In genomic region chr6:134937426-134937825, GRCh38 we compare ENCODE assay signal across 20 cellular contexts. TPM values are rescaled to one million over a fixed set of nuclear protein-coding genes. Genes with fewer than 3 reads are reported as not detected.
DNase-seq lines count a peak whose midpoint lies in the region; ATAC-seq, FAIRE-seq and TF ChIP-seq lines count a peak whose summit lies in the region.
"Had no signal": no experiment of that assay in that cellular context is flagged by ENCODE, and none has a peak within 500 bp of the region (broad histone marks: within the 10 kb centered on the region; RNA-seq: fewer than 3 reads in every experiment).

No MANE protein-coding gene starts in this region.

- TF ChIP-seq POLR2A in A549 (IDR thresholded peaks at IDR 0.05; ENCODE audit: low read length): no peak
- no peak for TF ChIP-seq POLR2A in IMR-90 (IDR thresholded peaks at IDR 0.05; ENCODE audit: low read depth, low read length)
- no peak for TF ChIP-seq POLR2A in esophagus squamous epithelium (IDR thresholded peaks at IDR 0.05)

- H3K27me3 Mint-ChIP-seq in astrocyte (ENCODE audit: low read depth, unreplicated experiment): no peaks in the 10 kb centered on the region
- H3K27me3 Mint-ChIP-seq in activated CD8-positive, alpha-beta memory T cell treated with anti-CD3 and anti-CD28 coated beads, Interleukin-2, amount 10 ng/mL, durations not matched to agents 7 days and 5 days: no peaks in the 10 kb centered on the region
- H3K27me3 Mint-ChIP-seq: activated naive CD8-positive, alpha-beta T cell treated with anti-CD3 and anti-CD28 coated beads, Interleukin-2, amount 50 U/mL, for 24 hours; stimulated activated memory B cell treated with anti-CD40 and anti-IgM and Interleukin-4, amounts not matched to agents 10 μg/mL and 1 μg/mL and 100 μg/mL, for 72 hours had no signal

- H3K4me3 ChIP-seq in A549: no peak overlapping the region
- no peak overlapping the region for H3K4me3 ChIP-seq in IMR-90 (ENCODE audit: insufficient read depth, low read depth, low read length)
- no peak overlapping the region for H3K4me3 ChIP-seq in astrocyte (ENCODE audit: insufficient read depth, low read depth, low read length)
- H3K4me3 ChIP-seq in mesenchymal stem cell (ENCODE audit: insufficient read depth in 1 of 2, low read depth in 1 of 2, low read length in 2 of 2): no peak overlapping the region
- H3K4me3 ChIP-seq in esophagus squamous epithelium: no peak overlapping the region
- H3K4me3 ChIP-seq: MG63, SJSA1, thyroid gland had no signal

- H4K8ac ChIP-seq in IMR-90 (ENCODE audit: low read depth in 2 of 2, low read length in 2 of 2): peak overlapping the region; percentile 71 to 86
- no peak overlapping the region for H4K8ac ChIP-seq in mesenchymal stem cell (ENCODE audit: low read length)

- H3K4ac ChIP-seq in IMR-90 (ENCODE audit: low read depth, low read length): peak overlapping the region; percentile 95
- no peak overlapping the region for H3K4ac ChIP-seq in mesenchymal stem cell (ENCODE audit: low read depth in 1 of 2, low read length in 2 of 2)

- H3K9ac ChIP-seq in IMR-90 (ENCODE audit: low read depth, low read length): peak overlapping the region; percentile 60
- peak overlapping the region; percentile 63 for H3K9ac ChIP-seq in astrocyte (ENCODE audit: low read length)
- peak overlapping the region; percentile 42 for H3K9ac ChIP-seq in mesenchymal stem cell (ENCODE audit: low read length)

- H3K27ac ChIP-seq in A549 (peak overlapping the region in 1 of 2 experiments; percentile 74; a peak in 3 of 6 replicates), IMR-90 (ENCODE audit: insufficient read depth, low read length) (peak overlapping the region; percentile 89), astrocyte (ENCODE audit: low read depth, low read length) (peak overlapping the region; percentile 65), mesenchymal stem cell (ENCODE audit: low read length, poor library complexity, severe bottlenecking) (peak overlapping the region; percentile 53), esophagus squamous epithelium (no peak overlapping the region)
- H3K27ac ChIP-seq: SJSA1, thyroid gland had no signal

- H3K79me1 ChIP-seq in IMR-90 (ENCODE audit: low read depth in 1 of 2, low read length in 2 of 2): no peaks in the 10 kb centered on the region
- H3K79me1 ChIP-seq in mesenchymal stem cell (replicated peaks; ENCODE audit: low read length, poor library complexity, severe bottlenecking): no peaks in the 10 kb centered on the region

- no peak for TF ChIP-seq EP300 in A549 (IDR thresholded peaks at IDR 0.05)

- no peaks in the 10 kb centered on the region for H3K9me3 Mint-ChIP-seq in astrocyte (ENCODE audit: unreplicated experiment)
- H3K9me3 Mint-ChIP-seq in activated CD8-positive, alpha-beta memory T cell treated with anti-CD3 and anti-CD28 coated beads, Interleukin-2, amount 10 ng/mL, durations not matched to agents 7 days and 5 days (ENCODE audit: low read depth): no peaks in the 10 kb centered on the region
- H3K9me3 Mint-ChIP-seq: activated naive CD8-positive, alpha-beta T cell treated with anti-CD3 and anti-CD28 coated beads, Interleukin-2, amount 50 U/mL, for 24 hours; CD8-positive, alpha-beta T cell; stimulated activated memory B cell treated with anti-CD40 and anti-IgM and Interleukin-4, amounts not matched to agents 10 μg/mL and 1 μg/mL and 100 μg/mL, for 72 hours had no signal

- 75% methylated on average over 5 of the region's 5 CpGs for WGBS in A549 (ENCODE audit: missing lambda C conversion rate)
- WGBS in IMR-90 (ENCODE audit: extremely low coverage in 2 of 2, insufficient read length in 1 of 2), 2 experiments: no CpG with 5 or more reads among the region's 5 CpGs
- 65% methylated on average over 3 of the region's 5 CpGs for WGBS in mesenchymal stem cell
- WGBS in esophagus squamous epithelium, 2 donors: 85 to 86% methylated on average over 3 to 5 of the region's 5 CpGs

- TF ChIP-seq RAD21 in A549 (conservative IDR thresholded peaks at IDR 0.05 in 1 of 2, IDR thresholded peaks at IDR 0.05 in 1 of 2) (no peak), IMR-90 (IDR thresholded peaks at IDR 0.05; ENCODE audit: low read length) (no peak)

- H2BK15ac ChIP-seq in IMR-90 (ENCODE audit: low read depth, low read length) (peak overlapping the region; percentile 56; the same call in 2 of the 3 replicates), mesenchymal stem cell (ENCODE audit: low read depth, poor library complexity, severe bottlenecking) (no peak overlapping the region)

- H2AK5ac ChIP-seq in IMR-90 (ENCODE audit: low read depth, low read length) (peak overlapping the region; percentile 92), mesenchymal stem cell (ENCODE audit: low read length, severe bottlenecking) (peak overlapping the region; percentile 1)

- no peak for TF ChIP-seq CTCF in A549 (IDR thresholded peaks at IDR 0.05)
- no peak for TF ChIP-seq CTCF in IMR-90 (conservative IDR thresholded peaks at IDR 0.05; ENCODE audit: low read depth, low read length)
- no peak for TF ChIP-seq CTCF in astrocyte (IDR thresholded peaks at IDR 0.05; ENCODE audit: insufficient read depth, low read depth, low read length)
- no peak for TF ChIP-seq CTCF in esophagus squamous epithelium (IDR thresholded peaks at IDR 0.05)

- FAIRE-seq in A549 (lab: Jason Lieb, UNC) (no peak), astrocyte (lab: Jason Lieb, UNC) (no peak)

- peak overlapping the region; percentile 76 for H2AK9ac ChIP-seq in IMR-90 (replicated peaks; ENCODE audit: low read depth, low read length, poor library complexity)

- CTCF ChIA-PET in A549 (lab: Yijun Ruan, JAX): interaction anchor here (2.5 kb wide), 1 partner anchor 781 kb away, joined by 10 read pairs; no protein-coding TSS in a partner anchor
- CTCF ChIA-PET in IMR-90 (lab: Yijun Ruan, JAX): interaction anchor here (0.9 to 1.1 kb wide), 2 partner anchors 12 to 793 kb away, joined by 3 to 4 read pairs; no protein-coding TSS in a partner anchor
- CTCF ChIA-PET in activated CD8-positive, alpha-beta memory T cell treated with anti-CD3 and anti-CD28 coated beads, Interleukin-2, amount 10 ng/mL, durations not matched to agents 7 days and 5 days (lab: Charles Lee): no interaction called here

- H3K9me1 ChIP-seq in IMR-90 (ENCODE audit: insufficient read depth, low read length): peaks cover 11% of the 10 kb centered on the region

- peak overlapping the region; percentile 92 for H3K23ac ChIP-seq in IMR-90 (ENCODE audit: low read depth, low read length)
- no peak overlapping the region for H3K23ac ChIP-seq in mesenchymal stem cell (ENCODE audit: low read length in 2 of 2)

- DNase-seq in A549 (ENCODE audit: low read depth in 1 of 2, low spot score in 1 of 2): no peak
- DNase-seq in IMR-90: peak; percentile 22
- peak; percentile 55 for DNase-seq in astrocyte (ENCODE audit: low read depth)
- DNase-seq in mesenchymal stem cell: peak; percentile 38
- DNase-seq in NCI-H2081 (lab: John Stamatoyannopoulos, UW): no peak
- no peak for DNase-seq in activated CD8-positive, alpha-beta memory T cell treated with anti-CD3 and anti-CD28 coated beads, Interleukin-2, amount 10 ng/mL, durations not matched to agents 7 days and 5 days
- DNase-seq in NCI-H1930 (lab: John Stamatoyannopoulos, UW): no peak
- DNase-seq in esophagus squamous epithelium (lab: John Stamatoyannopoulos, UW): no peak
- DNase-seq: 8988T; activated CD4-positive, CD25-positive, alpha-beta regulatory T cell treated with anti-CD3 and anti-CD28 coated beads, Interleukin-2, amount 50 U/mL, for 72 hours; activated naive CD8-positive, alpha-beta T cell treated with anti-CD3 and anti-CD28 coated beads, Interleukin-2, amount 50 U/mL, for 24 hours; CD8-positive, alpha-beta T cell; central memory CD4-positive, alpha-beta T cell; effector memory CD4-positive, alpha-beta T cell; hippocampal formation; NCI-H1694; thyroid gland had no signal

- peak overlapping the region; percentile 89 for H4K5ac ChIP-seq in IMR-90 (ENCODE audit: low read depth, low read length)

- ATAC-seq in A549: no peak; a peak in 1 of 6 replicates
- ATAC-seq in IMR-90 (ENCODE audit: low read depth): peak; percentile 41
- no peak for ATAC-seq in activated CD8-positive, alpha-beta memory T cell treated with anti-CD3 and anti-CD28 coated beads, Interleukin-2, amount 10 ng/mL, durations not matched to agents 7 days and 5 days
- ATAC-seq: activated naive CD8-positive, alpha-beta T cell treated with anti-CD3 and anti-CD28 coated beads, Interleukin-2, amount 50 U/mL, for 24 hours; CD8-positive, alpha-beta T cell; stimulated activated memory B cell treated with anti-CD40 and anti-IgM and Interleukin-4, amounts not matched to agents 10 μg/mL and 1 μg/mL and 100 μg/mL, for 72 hours had no signal

- peak overlapping the region; percentile 94 for H4K91ac ChIP-seq in IMR-90 (ENCODE audit: insufficient read depth, low read depth, low read length)
- H4K91ac ChIP-seq in mesenchymal stem cell (ENCODE audit: low read length): no peak overlapping the region

- H3K18ac ChIP-seq in IMR-90 (ENCODE audit: low read depth, low read length) (peak overlapping the region; percentile 72), mesenchymal stem cell (ENCODE audit: low read depth in 1 of 2, low read length in 2 of 2) (no peak overlapping the region)

- no peaks in the 10 kb centered on the region for H3K36me3 Mint-ChIP-seq in astrocyte (ENCODE audit: low read depth, unreplicated experiment)
- H3K36me3 Mint-ChIP-seq in activated CD8-positive, alpha-beta memory T cell treated with anti-CD3 and anti-CD28 coated beads, Interleukin-2, amount 10 ng/mL, durations not matched to agents 7 days and 5 days: no peaks in the 10 kb centered on the region
- H3K36me3 Mint-ChIP-seq: CD8-positive, alpha-beta T cell; stimulated activated memory B cell treated with anti-CD40 and anti-IgM and Interleukin-4, amounts not matched to agents 10 μg/mL and 1 μg/mL and 100 μg/mL, for 72 hours had no signal

- H3K4me1 Mint-ChIP-seq in astrocyte (ENCODE audit: low read depth, unreplicated experiment): peaks cover 23% of the 10 kb centered on the region
- H3K4me1 Mint-ChIP-seq in activated CD8-positive, alpha-beta memory T cell treated with anti-CD3 and anti-CD28 coated beads, Interleukin-2, amount 10 ng/mL, durations not matched to agents 7 days and 5 days: peaks cover 11% of the 10 kb centered on the region

- H2BK5ac ChIP-seq in IMR-90 (ENCODE audit: low read depth, low read length, poor library complexity, severe bottlenecking) (peak overlapping the region; percentile 92), mesenchymal stem cell (ENCODE audit: low read depth, low read length, poor library complexity, severe bottlenecking) (no peak overlapping the region)

- POLR2A ChIA-PET in A549 (lab: Yijun Ruan, JAX): no interaction called here
- POLR2A ChIA-PET in IMR-90 (lab: Charles Lee; ENCODE audit: unreplicated experiment): no interaction called here

- peak overlapping the region; percentile 96 for H3K27ac Mint-ChIP-seq in astrocyte (ENCODE audit: unreplicated experiment)
- H3K27ac Mint-ChIP-seq in activated CD8-positive, alpha-beta memory T cell treated with anti-CD3 and anti-CD28 coated beads, Interleukin-2, amount 10 ng/mL, durations not matched to agents 7 days and 5 days: no peak overlapping the region
- H3K27ac Mint-ChIP-seq: activated naive CD8-positive, alpha-beta T cell treated with anti-CD3 and anti-CD28 coated beads, Interleukin-2, amount 50 U/mL, for 24 hours; CD8-positive, alpha-beta T cell; stimulated activated memory B cell treated with anti-CD40 and anti-IgM and Interleukin-4, amounts not matched to agents 10 μg/mL and 1 μg/mL and 100 μg/mL, for 72 hours had no signal

- H3K36me3 ChIP-seq in IMR-90 (ENCODE audit: control insufficient read depth, insufficient read depth, low read length) (no peaks in the 10 kb centered on the region), astrocyte (ENCODE audit: insufficient read depth, low read length) (no peaks in the 10 kb centered on the region), mesenchymal stem cell (ENCODE audit: control insufficient read depth in 1 of 2, insufficient read depth in 2 of 2, low read depth in 1 of 2, low read length in 2 of 2) (no peaks in the 10 kb centered on the region), esophagus squamous epithelium (no peaks in the 10 kb centered on the region)
- H3K36me3 ChIP-seq: MG63, SJSA1, thyroid gland had no signal

- H3K27me3 ChIP-seq in IMR-90 (ENCODE audit: control insufficient read depth, insufficient read depth, low read length) (no peaks in the 10 kb centered on the region), astrocyte (ENCODE audit: insufficient read depth, low read length) (no peaks in the 10 kb centered on the region), mesenchymal stem cell (ENCODE audit: control insufficient read depth in 1 of 2, insufficient read depth in 1 of 2, low read length in 2 of 2) (no peaks in the 10 kb centered on the region), esophagus squamous epithelium (no peaks in the 10 kb centered on the region)
- H3K27me3 ChIP-seq: MG63, SJSA1, thyroid gland had no signal

- H2BK120ac ChIP-seq in IMR-90 (ENCODE audit: low read depth, low read length) (peak overlapping the region; percentile 96), mesenchymal stem cell (ENCODE audit: low read depth, low read length) (no peak overlapping the region)

- peak overlapping the region; percentile 21 for H3K4me3 Mint-ChIP-seq in astrocyte (ENCODE audit: unreplicated experiment)
- no peak overlapping the region for H3K4me3 Mint-ChIP-seq in activated CD8-positive, alpha-beta memory T cell treated with anti-CD3 and anti-CD28 coated beads, Interleukin-2, amount 10 ng/mL, durations not matched to agents 7 days and 5 days
- H3K4me3 Mint-ChIP-seq: activated naive CD8-positive, alpha-beta T cell treated with anti-CD3 and anti-CD28 coated beads, Interleukin-2, amount 50 U/mL, for 24 hours; CD8-positive, alpha-beta T cell; stimulated activated memory B cell treated with anti-CD40 and anti-IgM and Interleukin-4, amounts not matched to agents 10 μg/mL and 1 μg/mL and 100 μg/mL, for 72 hours had no signal

- H3K14ac ChIP-seq in IMR-90 (replicated peaks; ENCODE audit: low read depth, low read length) (peak overlapping the region; percentile 94), mesenchymal stem cell (ENCODE audit: low read length in 2 of 2) (no peak overlapping the region)

- no TSS peak for BruUV-seq in IMR-90 (replicated peaks; lab: Mats Ljungman, UMichigan)

- H2AFZ ChIP-seq in IMR-90 (replicated peaks; ENCODE audit: low read length, poor library complexity) (peak overlapping the region; percentile 70), astrocyte (ENCODE audit: low read depth, low read length) (peak overlapping the region; percentile 6), mesenchymal stem cell (ENCODE audit: low read depth, low read length) (no peak overlapping the region)

- H4K20me1 ChIP-seq in IMR-90 (ENCODE audit: insufficient read depth, low read length) (no peaks in the 10 kb centered on the region), astrocyte (ENCODE audit: insufficient read depth, low read length) (no peaks in the 10 kb centered on the region)

- no peaks in the 10 kb centered on the region for H3K79me2 ChIP-seq in astrocyte (ENCODE audit: insufficient read depth, low read length)

- H2BK20ac ChIP-seq in IMR-90 (ENCODE audit: low read depth, low read length): peak overlapping the region; percentile 97

- peak overlapping the region; percentile 54 for H3K4me2 ChIP-seq in A549
- peak overlapping the region; percentile 75 for H3K4me2 ChIP-seq in IMR-90 (ENCODE audit: low read depth, low read length)
- peak overlapping the region; percentile 68 for H3K4me2 ChIP-seq in astrocyte (ENCODE audit: low read length)
- no peak overlapping the region for H3K4me2 ChIP-seq in mesenchymal stem cell (ENCODE audit: low read length, poor library complexity, severe bottlenecking)

- intact Hi-C loops in IMR-90 (cut with micrococcal nuclease) (loop anchor here (2.0 kb wide), 1 partner anchor 55 kb away; no protein-coding TSS in a partner anchor), esophagus squamous epithelium (cut with DNase I) (no loop called here)

- H3K56ac ChIP-seq in IMR-90 (ENCODE audit: extremely low read depth, insufficient read depth, low read length): peak overlapping the region; percentile 68

- in situ Hi-C loops in IMR-90 (cut with MboI; ENCODE audit: low sequenced_read_pairs): no loop called here

- H3K9me3 ChIP-seq in A549 (no peaks in the 10 kb centered on the region), IMR-90 (ENCODE audit: control insufficient read depth, insufficient read depth, low read length) (no peaks in the 10 kb centered on the region), astrocyte (ENCODE audit: insufficient read depth, low read depth, low read length) (no peaks in the 10 kb centered on the region), mesenchymal stem cell (ENCODE audit: control insufficient read depth, low read length) (no peaks in the 10 kb centered on the region), esophagus squamous epithelium (no peaks in the 10 kb centered on the region)
- H3K9me3 ChIP-seq: MG63, SJSA1, thyroid gland had no signal

- no peak overlapping the region for H2BK12ac ChIP-seq in mesenchymal stem cell (ENCODE audit: low read length in 2 of 2)

- dilution Hi-C loops in IMR-90 (cut with HindIII; ENCODE audit: low sequenced_read_pairs, unreplicated experiment): no loop called here

- H3K4me1 ChIP-seq in A549 (peaks cover 43% of the 10 kb centered on the region), IMR-90 (ENCODE audit: control insufficient read depth, insufficient read depth, low read length) (peaks cover 18% of the 10 kb centered on the region), astrocyte (ENCODE audit: insufficient read depth, low read length) (peaks cover 16% of the 10 kb centered on the region), mesenchymal stem cell (ENCODE audit: control insufficient read depth, insufficient read depth, low read depth, low read length) (peaks cover 24% of the 10 kb centered on the region), esophagus squamous epithelium (no peaks in the 10 kb centered on the region)
- H3K4me1 ChIP-seq: thyroid gland had no signal

RNA-seq across cellular contexts. Expression of gene ALDH8A1, which starts 12.5 kb away (rescaled TPM):
- polyA plus RNA-seq in A549 (2011; rRNA removed) (0.17 and 0.85 TPM in 2 replicates), A549 (2017; fragmentation: RNase III; extraction: RNeasy Plus Mini Kit Qiagen cat#74134 plus additional on column Dnase treatment) (0.18 to 0.38 TPM (median 0.29 TPM) in 3 replicates), IMR-90 (2012; rRNA removed) (0.15 and 0.19 TPM in 2 replicates)
- 0.04 and 0.09 TPM in 2 replicates for polyA plus RNA-seq in A549 (2012; cell fraction: cytosol; rRNA removed)
- polyA plus RNA-seq in A549 (2012; cell fraction: nucleus; rRNA removed): 0.36 and 0.64 TPM in 2 replicates
- polyA minus RNA-seq in A549 (2011; rRNA and poly(A)+ RNA removed): 0.54 and 1.5 TPM in 2 replicates
- total RNA-seq in IMR-90 (2012; rRNA removed) (under 0.01 TPM in 2 replicates), astrocyte (0.41 TPM in 2 replicates), esophagus squamous epithelium (under 1 TPM in 3 of 4 donors, not detected in 1; 0.13 to 0.76 (median 0.62) TPM)
- 0.02 and 0.04 TPM in 2 replicates for polyA plus RNA-seq in IMR-90 (2012; cell fraction: cytosol; rRNA removed)
- polyA plus RNA-seq in IMR-90 (2012; cell fraction: nucleus; rRNA removed; ENCODE audit: low replicate concordance): 0.74 and 2.3 TPM in 2 replicates
- 0.07 TPM for polyA plus RNA-seq in mesenchymal stem cell (2013, experiment 1 of 2)
- 0.10 TPM for polyA plus RNA-seq in mesenchymal stem cell (2013, experiment 2 of 2)
- total RNA-seq in activated CD8-positive, alpha-beta memory T cell treated with anti-CD3 and anti-CD28 coated beads, Interleukin-2, amount 10 ng/mL, durations not matched to agents 7 days and 5 days: 1 to 10 TPM in 1 of 2 experiments, under 1 TPM in 1; 0.84 to 2.5 TPM
- total RNA-seq: SJSA1 had no signal

Comparison
In these comparisons a context has a peak if more than half of its experiments do, and no peak if none do; other contexts are left out.
1. DNase-seq: peak in IMR-90 (single experiment), astrocyte (single experiment) and mesenchymal stem cell (single experiment); none in A549 (0 of 2), NCI-H2081 (0 of 2), activated CD8-positive, alpha-beta memory T cell treated with anti-CD3 and anti-CD28 coated beads, Interleukin-2, amount 10 ng/mL, durations not matched to agents 7 days and 5 days (single experiment), NCI-H1930 (0 of 2) and esophagus squamous epithelium (single experiment).
2. H3K27ac ChIP-seq: peak in IMR-90 (single experiment), astrocyte (single experiment) and mesenchymal stem cell (single experiment); none in esophagus squamous epithelium (0 of 4).
3. Peak in every context shown above with its lines, with median percentiles within 50 percentile points of each other: H3K9ac ChIP-seq.